In genomic region chr9:124016152-124017063, GRCh38 we compare ENCODE assay signal across 15 cellular contexts. TPM values are rescaled to one million over a fixed set of nuclear protein-coding genes. Genes with fewer than 3 reads are reported as not detected.
DNase-seq lines count a peak whose midpoint lies in the region; ATAC-seq and TF ChIP-seq lines count a peak whose summit lies in the region.
"Had no signal": no experiment of that assay in that cellular context is flagged by ENCODE, and none has a peak within 500 bp of the region (broad histone marks: within the 10 kb centered on the region; RNA-seq: fewer than 3 reads in every experiment).

No MANE protein-coding gene starts in this region.

- no peaks in the 10 kb centered on the region for H3K9me3 Mint-ChIP-seq in activated naive CD4-positive, alpha-beta T cell treated with anti-CD3 and anti-CD28 coated beads, Interleukin-2, amount 10 ng/mL, durations not matched to agents 7 days and 5 days
- H3K9me3 Mint-ChIP-seq in activated CD8-positive, alpha-beta T cell treated with anti-CD3 and anti-CD28 coated beads, Interleukin-2, amount 10 ng/mL, durations not matched to agents 7 days and 5 days (ENCODE audit: insufficient read depth): no peaks in the 10 kb centered on the region
- H3K9me3 Mint-ChIP-seq: activated naive CD4-positive, alpha-beta T cell treated with anti-CD3 and anti-CD28 coated beads, Interleukin-2, amount 50 U/mL, for 72 hours had no signal

- POLR2A ChIA-PET in activated CD8-positive, alpha-beta T cell treated with anti-CD3 and anti-CD28 coated beads, Interleukin-2, amount 10 ng/mL, durations not matched to agents 7 days and 5 days (lab: Charles Lee): no interaction called here

- CTCF ChIA-PET in activated naive CD4-positive, alpha-beta T cell treated with anti-CD3 and anti-CD28 coated beads, Interleukin-2, amount 10 ng/mL, durations not matched to agents 7 days and 5 days (lab: Charles Lee): no interaction called here
- CTCF ChIA-PET in activated CD8-positive, alpha-beta T cell treated with anti-CD3 and anti-CD28 coated beads, Interleukin-2, amount 10 ng/mL, durations not matched to agents 7 days and 5 days (lab: Charles Lee): interaction anchor here (1.2 to 1.6 kb wide), 2 partner anchors 24 to 473 kb away, joined by 3 to 5 read pairs; no protein-coding TSS in a partner anchor

- TF ChIP-seq CTCF in upper lobe of right lung (IDR thresholded peaks at IDR 0.05): no peak

- DNase-seq in activated naive CD4-positive, alpha-beta T cell treated with anti-CD3 and anti-CD28 coated beads, Interleukin-2, amount 10 ng/mL, durations not matched to agents 7 days and 5 days: no peak
- DNase-seq in activated naive CD4-positive, alpha-beta T cell treated with Interleukin-2 at 50 U/mL for 16 hours: no peak
- DNase-seq in activated CD8-positive, alpha-beta T cell treated with anti-CD3 and anti-CD28 coated beads, Interleukin-2, amount 10 ng/mL, durations not matched to agents 7 days and 5 days: no peak
- DNase-seq in upper lobe of right lung: peak; percentile 42
- DNase-seq in NCI-H1092 (lab: John Stamatoyannopoulos, UW): no peak
- no peak for DNase-seq in NCI-H748 (lab: John Stamatoyannopoulos, UW; ENCODE audit: unreplicated experiment)
- DNase-seq: AML-193; effector CD4-positive, alpha-beta T cell; lower lobe of right lung; thyroid gland had no signal

- H3K36me3 Mint-ChIP-seq in activated naive CD4-positive, alpha-beta T cell treated with anti-CD3 and anti-CD28 coated beads, Interleukin-2, amount 10 ng/mL, durations not matched to agents 7 days and 5 days: peaks cover 11% of the 10 kb centered on the region
- peaks cover 10% of the 10 kb centered on the region for H3K36me3 Mint-ChIP-seq in activated CD8-positive, alpha-beta T cell treated with anti-CD3 and anti-CD28 coated beads, Interleukin-2, amount 10 ng/mL, durations not matched to agents 7 days and 5 days (ENCODE audit: low read depth)

- H3K36me3 ChIP-seq in iPS-20b (ENCODE audit: insufficient read depth, low read depth, low read length) (no peaks in the 10 kb centered on the region), upper lobe of right lung (no peaks in the 10 kb centered on the region)
- H3K36me3 ChIP-seq: gastroesophageal sphincter, lower lobe of right lung, thyroid gland had no signal

- peak overlapping the region; percentile 33 for H3K4me3 Mint-ChIP-seq in activated naive CD4-positive, alpha-beta T cell treated with anti-CD3 and anti-CD28 coated beads, Interleukin-2, amount 10 ng/mL, durations not matched to agents 7 days and 5 days
- H3K4me3 Mint-ChIP-seq in activated CD8-positive, alpha-beta T cell treated with anti-CD3 and anti-CD28 coated beads, Interleukin-2, amount 10 ng/mL, durations not matched to agents 7 days and 5 days: peak overlapping the region; percentile 42

- H3K4me1 ChIP-seq in iPS-20b (ENCODE audit: insufficient read depth, low read length) (peaks cover 19% of the 10 kb centered on the region; the same call in 1 of the 2 replicates), upper lobe of right lung (peaks cover 38% of the 10 kb centered on the region)

- ATAC-seq in activated CD8-positive, alpha-beta T cell treated with anti-CD3 and anti-CD28 coated beads, Interleukin-2, amount 10 ng/mL, durations not matched to agents 7 days and 5 days: no peak
- ATAC-seq in upper lobe of right lung (no peak), HG02973 (IDR thresholded peaks at IDR 0.05; ENCODE audit: unreplicated experiment) (no peak)
- ATAC-seq: activated naive CD4-positive, alpha-beta T cell treated with anti-CD3 and anti-CD28 coated beads, Interleukin-2, amount 50 U/mL, for 72 hours; gastroesophageal sphincter; lower lobe of right lung had no signal

- no peak overlapping the region for H3K9ac ChIP-seq in iPS-20b (ENCODE audit: low read depth, low read length)

- peaks cover 100% of the 10 kb centered on the region for H3K27me3 ChIP-seq in iPS-20b (ENCODE audit: insufficient read depth, low read length)
- peaks cover 100% of the 10 kb centered on the region for H3K27me3 ChIP-seq in upper lobe of right lung

- H3K4me3 ChIP-seq in iPS-20b (ENCODE audit: low read length) (peak overlapping the region; percentile 68; the same call in 1 of the 2 replicates), upper lobe of right lung (no peak overlapping the region)

- H3K9me3 ChIP-seq in iPS-20b (ENCODE audit: insufficient read depth, low read depth, low read length) (peaks cover 4% of the 10 kb centered on the region; the same call in 1 of the 2 replicates), upper lobe of right lung (no peaks in the 10 kb centered on the region)
- H3K9me3 ChIP-seq: gastroesophageal sphincter, lower lobe of right lung, thyroid gland had no signal

- peaks cover 19% of the 10 kb centered on the region for H3K4me1 Mint-ChIP-seq in activated naive CD4-positive, alpha-beta T cell treated with anti-CD3 and anti-CD28 coated beads, Interleukin-2, amount 10 ng/mL, durations not matched to agents 7 days and 5 days
- H3K4me1 Mint-ChIP-seq in activated CD8-positive, alpha-beta T cell treated with anti-CD3 and anti-CD28 coated beads, Interleukin-2, amount 10 ng/mL, durations not matched to agents 7 days and 5 days (ENCODE audit: low read depth): peaks cover 13% of the 10 kb centered on the region

- intact Hi-C loops in upper lobe of right lung (cut with DNase I): no loop called here

- peaks cover 97% of the 10 kb centered on the region for H3K27me3 Mint-ChIP-seq in activated naive CD4-positive, alpha-beta T cell treated with anti-CD3 and anti-CD28 coated beads, Interleukin-2, amount 10 ng/mL, durations not matched to agents 7 days and 5 days
- H3K27me3 Mint-ChIP-seq in activated CD8-positive, alpha-beta T cell treated with anti-CD3 and anti-CD28 coated beads, Interleukin-2, amount 10 ng/mL, durations not matched to agents 7 days and 5 days (ENCODE audit: low read depth): peaks cover 72% of the 10 kb centered on the region

- H3K27ac Mint-ChIP-seq in activated naive CD4-positive, alpha-beta T cell treated with anti-CD3 and anti-CD28 coated beads, Interleukin-2, amount 10 ng/mL, durations not matched to agents 7 days and 5 days: peak overlapping the region; percentile 85
- H3K27ac Mint-ChIP-seq in activated CD8-positive, alpha-beta T cell treated with anti-CD3 and anti-CD28 coated beads, Interleukin-2, amount 10 ng/mL, durations not matched to agents 7 days and 5 days: peak overlapping the region; percentile 55

- H3K27ac ChIP-seq in iPS-20b (ENCODE audit: low read length) (no peak overlapping the region), upper lobe of right lung (no peak overlapping the region)
- H3K27ac ChIP-seq: gastroesophageal sphincter, lower lobe of right lung, thyroid gland had no signal

RNA-seq across cellular contexts. Expression of gene LHX2, which starts 4.8 kb away (rescaled TPM):
- not detected for total RNA-seq in activated CD8-positive, alpha-beta T cell treated with anti-CD3 and anti-CD28 coated beads, Interleukin-2, amount 10 ng/mL, durations not matched to agents 7 days and 5 days
- not detected for total RNA-seq in upper lobe of right lung
- total RNA-seq: activated naive CD4-positive, alpha-beta T cell treated with anti-CD3 and anti-CD28 coated beads, Interleukin-2, amount 50 U/mL, for 72 hours; gastroesophageal sphincter; lower lobe of right lung; pulmonary artery endothelial cell; thyroid gland had no signal
